16 cellular contexts compared by ENCODE assay signal in genomic region chr21:39189857-39190604, GRCh38.
DNase-seq lines count a peak whose midpoint lies in the region; ATAC-seq and TF ChIP-seq lines count a peak whose summit lies in the region.
"Had no signal": no experiment of that assay in that cellular context is flagged by ENCODE, and none has a peak within 500 bp of the region (broad histone marks: within the 10 kb centered on the region; RNA-seq: fewer than 3 reads in every experiment).

No MANE protein-coding gene starts in this region.

- DNase-seq in AG10803 (ENCODE audit: low read depth) (peak; percentile 55), amniotic stem cell (lab: John Stamatoyannopoulos, UW) (peak; percentile 26), hepatic stellate cell (ENCODE audit: low spot score) (peak; percentile 22), NCI-H1930 (lab: John Stamatoyannopoulos, UW) (no peak), midbrain (lab: John Stamatoyannopoulos, UW) (no peak)
- no peak for DNase-seq in effector CD8-positive, alpha-beta T cell (lab: John Stamatoyannopoulos, UW)
- DNase-seq: adrenal gland, colonic mucosa, natural killer cell, NCI-H2171, SJCRH30, thyroid gland had no signal

- ATAC-seq in GM18868 (IDR thresholded peaks at IDR 0.05; ENCODE audit: unreplicated experiment), result peak; percentile 33
- ATAC-seq in HG02623 (IDR thresholded peaks at IDR 0.05; ENCODE audit: unreplicated experiment), result no peak
- ATAC-seq: esophagus mucosa, HepG2, natural killer cell had no signal

- H3K4me3 ChIP-seq in AG10803 (ENCODE audit: low read length), result no peak overlapping the region
- H3K4me3 ChIP-seq: adrenal gland, colonic mucosa, SJCRH30, thyroid gland had no signal

- TF ChIP-seq CTCF in AG10803 (conservative IDR thresholded peaks at IDR 0.05; ENCODE audit: low read length), result no peak

Comparison
In these comparisons a context has a peak if more than half of its experiments do, and no peak if none do; other contexts are left out.
1. DNase-seq: peak in AG10803 (single experiment), amniotic stem cell (single experiment) and hepatic stellate cell (single experiment); none in NCI-H1930 (0 of 2), effector CD8-positive, alpha-beta T cell (single experiment) and midbrain (single experiment).